In the genomic region with DNA sequence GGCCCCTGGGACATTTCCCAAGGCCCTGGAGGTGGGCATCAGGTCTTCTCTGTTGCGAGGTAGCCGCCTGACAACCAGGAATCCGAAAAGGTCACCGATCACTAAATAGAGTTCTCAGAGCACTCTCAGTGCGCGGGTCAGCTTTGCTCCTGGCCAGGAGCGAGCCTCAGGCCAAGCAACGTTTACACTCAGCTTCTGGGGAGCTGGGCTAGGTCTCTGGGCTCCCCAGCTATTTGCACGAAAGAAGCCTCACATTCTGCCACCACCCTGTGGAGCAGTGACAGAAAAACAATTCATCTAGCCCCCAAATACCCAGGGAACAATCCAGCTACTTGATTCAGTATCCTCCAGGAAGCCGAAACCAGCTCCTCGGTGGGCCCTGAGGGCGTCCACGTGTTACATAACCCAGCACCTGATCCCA, we compare ENCODE assay signal across 14 cellular contexts. TPM values are rescaled to one million over a fixed set of nuclear protein-coding genes. Genes with fewer than 3 reads are reported as not detected.
A peak's percentile ranks its signal among the peaks of the same experiment; 100 is the strongest.
DNase-seq lines count a peak whose midpoint lies in the region; ATAC-seq and TF ChIP-seq lines count a peak whose summit lies in the region.
"Had no signal": no experiment of that assay in that cellular context is flagged by ENCODE, and none has a peak within 500 bp of the region (broad histone marks: within the 10 kb centered on the region; RNA-seq: fewer than 3 reads in every experiment).

No MANE protein-coding gene starts in this region.

- no peak for TF ChIP-seq EP300 in esophagus muscularis mucosa (IDR thresholded peaks at IDR 0.05)

- H3K4me3 ChIP-seq in esophagus muscularis mucosa: no peak overlapping the region
- H3K4me3 ChIP-seq in mucosa of stomach (ENCODE audit: low read length): peak overlapping the region; percentile 77
- H3K4me3 ChIP-seq in uterus: peak overlapping the region in 1 of 2 donors; percentile 87
- H3K4me3 ChIP-seq: thoracic aorta had no signal

- H3K9ac ChIP-seq in mucosa of stomach (ENCODE audit: low read length): peak overlapping the region; percentile 74

- TF ChIP-seq CTCF in esophagus muscularis mucosa (IDR thresholded peaks at IDR 0.05) (no peak), uterus (IDR thresholded peaks at IDR 0.05) (no peak)

- 81% methylated on average over 10 of the region's 13 CpGs for WGBS in esophagus muscularis mucosa

- TF ChIP-seq POLR2A in esophagus muscularis mucosa (IDR thresholded peaks at IDR 0.05; ENCODE audit: low read depth) (no peak), uterus (IDR thresholded peaks at IDR 0.05) (no peak)

- intact Hi-C loops in cardiac septum (cut with DNase I): loop anchor here (10.0 kb wide), 1 partner anchor 270 kb away; no protein-coding TSS in a partner anchor
- intact Hi-C loops in left cardiac atrium (cut with DNase I): loop anchor here in 1 of 2 donors (10.0 kb wide), 1 partner anchor 130 kb away; no protein-coding TSS in a partner anchor
- intact Hi-C loops in esophagus muscularis mucosa (cut with DNase I): loop anchor here (10.0 kb wide), 1 partner anchor 140 kb away; no protein-coding TSS in a partner anchor
- intact Hi-C loops in uterus (cut with DNase I; ENCODE audit: low total_unique reads): no loop called here

- peak; percentile 55 for DNase-seq in cardiac septum (ENCODE audit: low spot score)
- no peak for DNase-seq in left cardiac atrium
- DNase-seq in esophagus muscularis mucosa (ENCODE audit: extremely low spot score): no peak
- DNase-seq in uterus: no peak
- DNase-seq in ecto neural progenitor cell (ENCODE audit: low spot score): no peak
- no peak for DNase-seq in dedifferentiated amniotic fluid mesenchymal stem cell (ENCODE audit: extremely low spot score)
- DNase-seq: ACHN; activated CD4-positive, alpha-beta T cell treated with anti-CD3 and anti-CD28 coated beads for 36 hours; activated naive CD8-positive, alpha-beta T cell treated with anti-CD3 and anti-CD28 coated beads, Interleukin-2, amount 10 ng/mL, durations not matched to agents 7 days and 5 days; NCI-H1694 treated with DMSO at 0.1 percent for 48 hours had no signal

- H3K27ac ChIP-seq in esophagus muscularis mucosa (replicated peaks in 1 of 4): peak overlapping the region; percentile 80 to 88 (median 86)
- peak overlapping the region; percentile 78 to 85 for H3K27ac ChIP-seq in uterus
- H3K27ac ChIP-seq: thoracic aorta had no signal

- H3K27me3 ChIP-seq in esophagus muscularis mucosa (peaks cover 0 to 4% (median 0%) of the 10 kb centered on the region in 4 donors), mucosa of stomach (ENCODE audit: control insufficient read depth, insufficient read depth, low read length) (peaks cover 4% of the 10 kb centered on the region), uterus (no peaks in the 10 kb centered on the region)

- H3K4me1 ChIP-seq in esophagus muscularis mucosa (peaks cover 24 to 70% (median 56%) of the 10 kb centered on the region in 4 donors), mucosa of stomach (ENCODE audit: control insufficient read depth, insufficient read depth, low read length) (peaks cover 50% of the 10 kb centered on the region), uterus (no peaks in the 10 kb centered on the region)

- no peaks in the 10 kb centered on the region for H3K36me3 ChIP-seq in esophagus muscularis mucosa
- no peaks in the 10 kb centered on the region for H3K36me3 ChIP-seq in mucosa of stomach (ENCODE audit: control insufficient read depth, insufficient read depth, low read length)
- no peaks in the 10 kb centered on the region for H3K36me3 ChIP-seq in uterus
- H3K36me3 ChIP-seq: thoracic aorta had no signal

- no peaks in the 10 kb centered on the region for H3K9me3 ChIP-seq in esophagus muscularis mucosa
- no peaks in the 10 kb centered on the region for H3K9me3 ChIP-seq in mucosa of stomach (ENCODE audit: control insufficient read depth, low read length)
- no peaks in the 10 kb centered on the region for H3K9me3 ChIP-seq in uterus
- H3K9me3 ChIP-seq: thoracic aorta had no signal

- ATAC-seq in left cardiac atrium (no peak), HG03460 (IDR thresholded peaks at IDR 0.05; ENCODE audit: unreplicated experiment) (no peak)
- ATAC-seq: activated CD4-positive, alpha-beta T cell treated with anti-CD3 and anti-CD28 coated beads for 36 hours; esophagus mucosa had no signal

RNA-seq across cellular contexts. Expression of gene SH3BP4, which starts 3.3 kb away (rescaled TPM):
- total RNA-seq in cardiac septum (9.1 TPM), left cardiac atrium (10 to 100 TPM; 15.1 to 27.0 TPM), esophagus muscularis mucosa (10 to 100 TPM; 25.3 to 63.1 (median 48.4) TPM), uterus (10 to 100 TPM; 13.5 to 28.4 (median 20.1) TPM)
